ENCODE assay signal across 7 cellular contexts in genomic region chr3:184565421-184566211, GRCh38. TPM values are rescaled to one million over a fixed set of nuclear protein-coding genes. Genes with fewer than 3 reads are reported as not detected.
A peak's percentile ranks its signal among the peaks of the same experiment; 100 is the strongest.
DNase-seq lines count a peak whose midpoint lies in the region; ATAC-seq and TF ChIP-seq lines count a peak whose summit lies in the region.

No MANE protein-coding gene starts in this region.

- H3K79me2 ChIP-seq in hepatocyte, result peaks cover 79% of the 10 kb centered on the region

- peak overlapping the region; percentile 98 for H3K4me2 ChIP-seq in hepatocyte

- H3K27ac Mint-ChIP-seq in HFFc6, result peak overlapping the region; percentile 76

- H3K4me3 Mint-ChIP-seq in HFFc6, result peak overlapping the region; percentile 61

- no peaks in the 10 kb centered on the region for H3K36me3 Mint-ChIP-seq in HFFc6 (ENCODE audit: low read depth)

- TF ChIP-seq EP300 in suprapubic skin (IDR thresholded peaks at IDR 0.05), result no peak

- 23% methylated on average over 14 of the region's 14 CpGs for WGBS in hepatocyte (ENCODE audit: low lambda C conversion rate, missing lambda C conversion rate)
- WGBS in suprapubic skin, result 35% methylated on average over 10 of the region's 14 CpGs

- DNase-seq in HFFc6, result peak; percentile 93
- DNase-seq in SJCRH30, result peak; percentile 72 to 75
- peak; percentile 86 for DNase-seq in hepatocyte (ENCODE audit: low spot score)
- no peak for DNase-seq in suprapubic skin (ENCODE audit: low spot score in 2 of 2)
- DNase-seq in GF-D8 (lab: John Stamatoyannopoulos, UW), result no peak
- no peak for DNase-seq in middle frontal gyrus (ENCODE audit: extremely low spot score, low spot score)

- H3K4me3 ChIP-seq in SJCRH30 (no peak overlapping the region), hepatocyte (no peak overlapping the region), suprapubic skin (peak overlapping the region; percentile 78)

- H3K4me1 Mint-ChIP-seq in HFFc6 (ENCODE audit: low read depth), result peaks cover 72% of the 10 kb centered on the region

- H4K20me1 ChIP-seq in hepatocyte (ENCODE audit: insufficient read depth, poor library complexity, severe bottlenecking), result peaks cover 31% of the 10 kb centered on the region

- ATAC-seq in HG02981 (IDR thresholded peaks at IDR 0.05; ENCODE audit: unreplicated experiment), result no peak

- no peaks in the 10 kb centered on the region for H3K9me3 Mint-ChIP-seq in HFFc6

- no peaks in the 10 kb centered on the region for H3K9me2 ChIP-seq in hepatocyte (replicated peaks; ENCODE audit: insufficient read depth)

- H2AFZ ChIP-seq in hepatocyte, result no peak overlapping the region

- no peak for TF ChIP-seq POLR2A in suprapubic skin (IDR thresholded peaks at IDR 0.05)

- H3K27me3 ChIP-seq in SJCRH30 (no peaks in the 10 kb centered on the region), hepatocyte (no peaks in the 10 kb centered on the region), suprapubic skin (no peaks in the 10 kb centered on the region)

- no peaks in the 10 kb centered on the region for H3K27me3 Mint-ChIP-seq in HFFc6 (ENCODE audit: insufficient read depth)

- TF ChIP-seq CTCF in HFFc6 (IDR thresholded peaks at IDR 0.05) (no peak), hepatocyte (IDR thresholded peaks at IDR 0.05; ENCODE audit: poor library complexity) (no peak), suprapubic skin (IDR thresholded peaks at IDR 0.05) (no peak)

- H3K9me3 ChIP-seq in SJCRH30 (replicated peaks), result no peaks in the 10 kb centered on the region
- H3K9me3 ChIP-seq in hepatocyte (ENCODE audit: low read depth), result no peaks in the 10 kb centered on the region
- no peaks in the 10 kb centered on the region for H3K9me3 ChIP-seq in suprapubic skin

- H3K36me3 ChIP-seq in SJCRH30 (no peaks in the 10 kb centered on the region), hepatocyte (replicated peaks; ENCODE audit: insufficient read depth, low read depth) (no peaks in the 10 kb centered on the region), suprapubic skin (no peaks in the 10 kb centered on the region)

- peak overlapping the region; percentile 42 for H3K27ac ChIP-seq in SJCRH30
- peak overlapping the region; percentile 75 for H3K27ac ChIP-seq in hepatocyte
- H3K27ac ChIP-seq in suprapubic skin, result peak overlapping the region; percentile 93

- H3K4me1 ChIP-seq in SJCRH30 (peaks cover 33% of the 10 kb centered on the region; the same call in 1 of the 2 replicates), hepatocyte (ENCODE audit: insufficient read depth) (peaks cover 52% of the 10 kb centered on the region), suprapubic skin (peaks cover 85% of the 10 kb centered on the region)

RNA-seq across cellular contexts. Expression of gene EPHB3, which starts 4.0 kb away (rescaled TPM):
- total RNA-seq in HFFc6 (2021; fragmentation: NEBNext Ultra II Directional; extraction: Animal tissue kit (Norgen Biotek cat#: 25700)), result 1 to 10 TPM; 3.0 to 6.6 (median 3.6) TPM
- total RNA-seq in SJCRH30 (2014; rRNA removed; shearing (Covaris generic)), result 16.4 and 16.6 TPM in 2 replicates
- total RNA-seq in hepatocyte (5.2 and 11.0 TPM in 2 replicates), suprapubic skin (100 to 1,000 TPM in 2 of 4 donors, 10 to 100 TPM in 2; 84.5 to 152 (median 108) TPM)
- 21.2 and 22.0 TPM in 2 replicates for polyA plus RNA-seq in hepatocyte

Comparison
In these comparisons a context has a peak if more than half of its experiments do, and no peak if none do; other contexts are left out.
1. DNase-seq: peak in HFFc6 (single experiment), SJCRH30 (2 of 2) and hepatocyte (single experiment); none in suprapubic skin (0 of 2), GF-D8 (single experiment) and middle frontal gyrus (single experiment).
2. H3K27ac ChIP-seq: peak in every context shown above with its lines; median percentile 93 in suprapubic skin; 75 in hepatocyte; 42 in SJCRH30.